Comparison of ENCODE assay signal across 1 cellular context in the genomic region with DNA sequence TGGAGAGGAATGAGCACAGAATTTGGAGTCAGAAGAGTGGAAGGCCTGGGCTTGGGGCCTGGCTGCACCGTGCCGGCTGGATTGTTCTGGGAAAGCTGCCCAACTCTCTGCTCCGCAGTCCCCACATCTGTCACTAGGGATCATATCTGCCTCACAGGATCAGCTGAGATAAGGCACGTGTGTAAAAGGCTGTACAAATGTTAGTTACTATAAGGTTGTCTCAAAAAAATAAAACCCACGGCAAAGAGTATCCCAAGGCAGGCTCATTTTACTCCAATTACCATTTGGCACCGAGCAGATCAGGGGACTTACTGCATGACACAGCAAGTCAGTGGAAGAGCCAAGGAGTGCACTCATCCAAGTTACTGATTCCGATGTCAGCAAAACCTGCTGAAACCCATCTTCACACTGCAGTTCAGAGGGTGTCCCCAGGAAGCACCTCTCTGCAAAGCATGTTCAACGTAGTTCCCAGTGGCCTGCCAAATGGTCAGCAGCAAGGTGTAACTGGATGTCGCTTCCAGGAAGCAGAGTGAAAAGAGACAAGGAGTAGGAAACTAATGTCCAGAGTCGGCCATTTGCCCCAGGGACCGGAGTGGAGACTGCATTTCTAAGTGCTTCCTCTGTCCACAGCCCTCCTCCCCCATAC.
TF ChIP-seq lines count a peak whose summit lies in the region.

No MANE protein-coding gene starts in this region.

TF ChIP-seq in K562, 482 proteins besides CTCF, POLR2A, EP300 and RAD21 (continued from another document):
- TF ChIP-seq, protein P1, sequence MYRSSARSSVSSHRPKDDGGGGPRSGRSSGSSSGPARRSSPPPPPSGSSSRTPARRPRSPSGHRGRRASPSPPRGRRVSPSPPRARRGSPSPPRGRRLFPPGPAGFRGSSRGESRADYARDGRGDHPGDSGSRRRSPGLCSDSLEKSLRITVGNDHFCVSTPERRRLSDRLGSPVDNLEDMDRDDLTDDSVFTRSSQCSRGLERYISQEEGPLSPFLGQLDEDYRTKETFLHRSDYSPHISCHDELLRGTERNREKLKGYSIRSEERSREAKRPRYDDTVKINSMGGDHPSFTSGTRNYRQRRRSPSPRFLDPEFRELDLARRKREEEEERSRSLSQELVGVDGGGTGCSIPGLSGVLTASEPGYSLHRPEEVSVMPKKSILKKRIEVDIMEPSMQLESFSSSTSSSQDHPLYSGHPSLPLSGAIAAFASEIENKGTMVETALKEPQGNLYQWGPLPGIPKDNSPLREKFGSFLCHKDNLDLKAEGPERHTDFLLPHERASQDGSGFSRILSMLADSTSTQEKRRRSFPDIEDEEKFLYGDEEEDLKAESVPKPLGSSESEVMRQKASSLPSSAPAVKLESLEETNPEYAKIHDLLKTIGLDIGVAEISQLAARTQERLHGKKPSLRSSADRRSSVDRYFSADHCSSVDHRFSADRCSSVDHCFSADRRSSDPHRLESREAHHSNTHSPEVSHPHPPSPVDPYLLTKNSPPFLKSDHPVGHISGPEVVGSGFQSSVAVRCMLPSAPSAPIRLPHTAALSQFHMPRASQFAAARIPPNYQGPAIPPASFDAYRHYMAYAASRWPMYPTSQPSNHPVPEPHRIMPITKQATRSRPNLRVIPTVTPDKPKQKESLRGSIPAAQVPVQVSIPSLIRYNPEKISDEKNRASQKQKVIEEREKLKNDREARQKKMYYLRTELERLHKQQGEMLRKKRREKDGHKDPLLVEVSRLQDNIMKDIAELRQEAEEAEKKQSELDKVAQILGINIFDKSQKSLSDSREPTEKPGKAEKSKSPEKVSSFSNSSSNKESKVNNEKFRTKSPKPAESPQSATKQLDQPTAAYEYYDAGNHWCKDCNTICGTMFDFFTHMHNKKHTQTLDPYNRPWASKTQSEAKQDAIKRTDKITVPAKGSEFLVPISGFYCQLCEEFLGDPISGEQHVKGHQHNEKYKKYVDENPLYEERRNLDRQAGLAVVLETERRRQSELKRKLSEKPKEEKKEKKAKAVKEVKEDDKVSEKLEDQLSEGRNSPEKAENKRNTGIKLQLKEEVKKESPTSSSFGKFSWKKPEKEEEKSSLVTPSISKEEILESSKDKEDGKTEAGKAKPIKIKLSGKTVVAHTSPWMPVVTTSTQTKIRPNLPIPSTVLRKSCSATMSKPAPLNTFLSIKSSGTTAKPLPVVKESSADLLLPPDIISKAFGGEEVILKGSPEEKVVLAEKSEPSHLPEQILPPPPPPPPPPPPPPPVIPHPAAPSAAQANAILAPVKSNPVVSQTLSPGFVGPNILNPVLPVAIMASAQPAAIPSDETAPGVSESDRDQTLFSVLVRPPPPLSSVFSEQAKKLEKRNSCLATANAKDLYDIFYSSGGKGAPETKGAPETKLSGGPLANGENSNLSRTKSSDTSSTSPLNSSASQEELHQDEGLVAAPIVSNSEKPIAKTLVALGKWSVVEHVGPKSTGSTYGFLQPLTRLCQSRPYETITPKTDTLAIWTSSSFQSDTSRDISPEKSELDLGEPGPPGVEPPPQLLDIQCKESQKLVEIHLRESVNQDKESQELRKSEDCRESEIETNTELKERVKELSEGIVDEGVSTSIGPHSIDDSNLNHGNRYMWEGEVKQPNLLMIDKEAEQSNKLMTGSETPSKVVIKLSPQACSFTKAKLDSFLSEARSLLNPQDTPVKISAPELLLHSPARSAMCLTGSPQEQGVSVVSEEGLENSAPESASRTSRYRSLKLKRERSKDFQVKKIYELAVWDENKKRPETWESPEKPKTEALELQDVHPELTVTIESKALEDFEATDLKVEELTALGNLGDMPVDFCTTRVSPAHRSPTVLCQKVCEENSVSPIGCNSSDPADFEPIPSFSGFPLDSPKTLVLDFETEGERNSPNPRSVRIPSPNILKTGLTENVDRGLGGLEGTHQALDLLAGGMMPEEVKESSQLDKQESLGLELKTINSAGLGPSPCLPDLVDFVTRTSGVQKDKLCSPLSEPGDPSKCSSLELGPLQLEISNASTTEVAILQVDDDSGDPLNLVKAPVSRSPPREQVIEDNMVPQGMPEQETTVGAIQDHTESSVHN (IDR thresholded peaks at IDR 0.05; ENCODE audit: borderline replicate concordance in 1 of 2, low read depth in 1 of 2) = peak in 1 of 2 experiments; percentile 57; a peak in 1 of 4 replicates
- no peak for TF ChIP-seq JUND (IDR thresholded peaks at IDR 0.05; ENCODE audit: borderline replicate concordance, low read depth, low read length)
- TF ChIP-seq JUND (tag; IDR thresholded peaks at IDR 0.05; ENCODE audit: borderline replicate concordance, low read depth, low read length) = 0 out of 3 replicates have a peak, but pooled peaks have one; percentile 11
- TF ChIP-seq ZSCAN29 (IDR thresholded peaks at IDR 0.05) = no peak
- no peak for TF ChIP-seq BACH1 (tag; IDR thresholded peaks at IDR 0.05)
- TF ChIP-seq MTA3 (IDR thresholded peaks at IDR 0.05; ENCODE audit: borderline replicate concordance) = 0 out of 2 replicates have a peak, but pooled peaks have one; percentile 31
- TF ChIP-seq TEAD4 (IDR thresholded peaks at IDR 0.05; ENCODE audit: low read length) = peak; percentile 39; the same call in 1 of the 2 replicates
- no peak for TF ChIP-seq TEAD4 (CRISPR knock-in tag; IDR thresholded peaks at IDR 0.05; ENCODE audit: borderline replicate concordance)
- TF ChIP-seq POLR2AphosphoS2 (IDR thresholded peaks at IDR 0.05; ENCODE audit: low read length) = no peak
- peak; percentile 59; the same call in 1 of the 2 replicates for TF ChIP-seq NFIC (IDR thresholded peaks at IDR 0.05)
- peak; percentile 55 for TF ChIP-seq L3MBTL2 (IDR thresholded peaks at IDR 0.05)
- TF ChIP-seq MEIS2 (IDR thresholded peaks at IDR 0.05; ENCODE audit: partially characterized antibody) = peak; percentile 81
- no peak for TF ChIP-seq ZNF778 (CRISPR knock-in tag; IDR thresholded peaks at IDR 0.05)
- TF ChIP-seq BHLHE40 (IDR thresholded peaks at IDR 0.05; ENCODE audit: low read length) = peak; percentile 92
- peak in 1 of 3 experiments; percentile 48 for TF ChIP-seq YY1 (IDR thresholded peaks at IDR 0.05; ENCODE audit: borderline replicate concordance in 1 of 3, control insufficient read depth in 1 of 3, extremely low read depth in 1 of 3, insufficient read depth in 3 of 3, insufficient read length in 1 of 3, insufficient replicate concordance in 2 of 3, low read depth in 1 of 3, low read length in 2 of 3)
- TF ChIP-seq MAFK (IDR thresholded peaks at IDR 0.05; ENCODE audit: low read length) = peak; percentile 57; the same call in 1 of the 2 replicates
- TF ChIP-seq ZNF184 (CRISPR knock-in tag; IDR thresholded peaks at IDR 0.05) = no peak
- TF ChIP-seq, protein P2, sequence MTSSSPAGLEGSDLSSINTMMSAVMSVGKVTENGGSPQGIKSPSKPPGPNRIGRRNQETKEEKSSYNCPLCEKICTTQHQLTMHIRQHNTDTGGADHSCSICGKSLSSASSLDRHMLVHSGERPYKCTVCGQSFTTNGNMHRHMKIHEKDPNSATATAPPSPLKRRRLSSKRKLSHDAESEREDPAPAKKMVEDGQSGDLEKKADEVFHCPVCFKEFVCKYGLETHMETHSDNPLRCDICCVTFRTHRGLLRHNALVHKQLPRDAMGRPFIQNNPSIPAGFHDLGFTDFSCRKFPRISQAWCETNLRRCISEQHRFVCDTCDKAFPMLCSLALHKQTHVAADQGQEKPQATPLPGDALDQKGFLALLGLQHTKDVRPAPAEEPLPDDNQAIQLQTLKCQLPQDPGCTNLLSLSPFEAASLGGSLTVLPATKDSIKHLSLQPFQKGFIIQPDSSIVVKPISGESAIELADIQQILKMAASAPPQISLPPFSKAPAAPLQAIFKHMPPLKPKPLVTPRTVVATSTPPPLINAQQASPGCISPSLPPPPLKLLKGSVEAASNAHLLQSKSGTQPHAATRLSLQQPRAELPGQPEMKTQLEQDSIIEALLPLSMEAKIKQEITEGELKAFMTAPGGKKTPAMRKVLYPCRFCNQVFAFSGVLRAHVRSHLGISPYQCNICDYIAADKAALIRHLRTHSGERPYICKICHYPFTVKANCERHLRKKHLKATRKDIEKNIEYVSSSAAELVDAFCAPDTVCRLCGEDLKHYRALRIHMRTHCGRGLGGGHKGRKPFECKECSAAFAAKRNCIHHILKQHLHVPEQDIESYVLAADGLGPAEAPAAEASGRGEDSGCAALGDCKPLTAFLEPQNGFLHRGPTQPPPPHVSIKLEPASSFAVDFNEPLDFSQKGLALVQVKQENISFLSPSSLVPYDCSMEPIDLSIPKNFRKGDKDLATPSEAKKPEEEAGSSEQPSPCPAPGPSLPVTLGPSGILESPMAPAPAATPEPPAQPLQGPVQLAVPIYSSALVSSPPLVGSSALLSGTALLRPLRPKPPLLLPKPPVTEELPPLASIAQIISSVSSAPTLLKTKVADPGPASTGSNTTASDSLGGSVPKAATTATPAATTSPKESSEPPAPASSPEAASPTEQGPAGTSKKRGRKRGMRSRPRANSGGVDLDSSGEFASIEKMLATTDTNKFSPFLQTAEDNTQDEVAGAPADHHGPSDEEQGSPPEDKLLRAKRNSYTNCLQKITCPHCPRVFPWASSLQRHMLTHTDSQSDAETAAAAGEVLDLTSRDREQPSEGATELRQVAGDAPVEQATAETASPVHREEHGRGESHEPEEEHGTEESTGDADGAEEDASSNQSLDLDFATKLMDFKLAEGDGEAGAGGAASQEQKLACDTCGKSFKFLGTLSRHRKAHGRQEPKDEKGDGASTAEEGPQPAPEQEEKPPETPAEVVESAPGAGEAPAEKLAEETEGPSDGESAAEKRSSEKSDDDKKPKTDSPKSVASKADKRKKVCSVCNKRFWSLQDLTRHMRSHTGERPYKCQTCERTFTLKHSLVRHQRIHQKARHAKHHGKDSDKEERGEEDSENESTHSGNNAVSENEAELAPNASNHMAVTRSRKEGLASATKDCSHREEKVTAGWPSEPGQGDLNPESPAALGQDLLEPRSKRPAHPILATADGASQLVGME (CRISPR knock-in tag; IDR thresholded peaks at IDR 0.05) = no peak
- no peak for TF ChIP-seq GTF2E2 (tag; IDR thresholded peaks at IDR 0.05)
